ENCODE assay signal across 8 cellular contexts in genomic region chr13:46181799-46182490, GRCh38. TPM values are rescaled to one million over a fixed set of nuclear protein-coding genes. Genes with fewer than 3 reads are reported as not detected.
A peak's percentile ranks its signal among the peaks of the same experiment; 100 is the strongest.
DNase-seq lines count a peak whose midpoint lies in the region; ATAC-seq and TF ChIP-seq lines count a peak whose summit lies in the region.

LCP1 (minus strand) TSS chr13:46182177; CDS start chr13:46159662, 22,515 bp downstream.

- TSS peak; percentile 59 for BruUV-seq in Caco-2 (replicated peaks; lab: Mats Ljungman, UMichigan)

- POLR2A ChIA-PET in Caco-2 (lab: Charles Lee): interaction anchor here (0.6 kb wide), 1 partner anchor 30 kb away, joined by 5 read pairs; no protein-coding TSS in a partner anchor

- H3K27me3 ChIP-seq in Caco-2 (replicated peaks; ENCODE audit: control insufficient read depth, insufficient read depth, low read length) (no peaks in the 10 kb centered on the region), sigmoid colon (no peaks in the 10 kb centered on the region)

- H3K4me3 ChIP-seq in Caco-2 (ENCODE audit: low read depth, low read length) (peak within 1 kb of the TSS; percentile 41), sigmoid colon (peak within 1 kb of the TSS in 3 of 4 donors; percentile 5 to 30 (median 23))

- in situ Hi-C loops in KBM-7 (cut with MboI; ENCODE audit: low pct_unique_long_range_greater_than_20kb, low sequenced_read_pairs): no loop called here

- CTCF ChIA-PET in Caco-2 (lab: Charles Lee): no interaction called here

- DNase-seq in Caco-2 (peak in 1 of 2 experiments; percentile 30), KBM-7 (peak; percentile 95), sigmoid colon (no peak), HFFc6 (no peak), NCI-H226 (no peak)
- peak; percentile 70 for DNase-seq in activated CD4-positive, CD25-positive, alpha-beta regulatory T cell treated with anti-CD3 and anti-CD28 coated beads, Interleukin-2, amount 50 U/mL, for 16 hours (ENCODE audit: low read depth, low spot score)
- peak; percentile 68 for DNase-seq in effector CD8-positive, alpha-beta T cell (lab: John Stamatoyannopoulos, UW)

- H3K4me1 ChIP-seq in Caco-2: peaks cover 14% of the 10 kb centered on the region
- no peaks in the 10 kb centered on the region for H3K4me1 ChIP-seq in sigmoid colon

- H3K36me3 ChIP-seq in Caco-2 (ENCODE audit: control insufficient read depth, insufficient read depth, low read length) (no peaks in the 10 kb centered on the region), sigmoid colon (no peaks in the 10 kb centered on the region)

- TF ChIP-seq CTCF in Caco-2 (IDR thresholded peaks at IDR 0.05; ENCODE audit: insufficient read depth in 1 of 2, low read depth in 1 of 2, low read length in 1 of 2, severe bottlenecking in 1 of 2, unreplicated experiment in 1 of 2) (no peak), sigmoid colon (IDR thresholded peaks at IDR 0.05) (no peak), HFFc6 (IDR thresholded peaks at IDR 0.05) (no peak)

- no peaks in the 10 kb centered on the region for H3K9me3 ChIP-seq in Caco-2
- no peaks in the 10 kb centered on the region for H3K9me3 ChIP-seq in sigmoid colon

- no peaks in the 10 kb centered on the region for H3K36me3 Mint-ChIP-seq in Caco-2 (ENCODE audit: insufficient read depth, unreplicated experiment)
- no peaks in the 10 kb centered on the region for H3K36me3 Mint-ChIP-seq in HFFc6 (ENCODE audit: low read depth)

- H3K27ac Mint-ChIP-seq in Caco-2 (ENCODE audit: unreplicated experiment) (peak within 1 kb of the TSS; percentile 27), HFFc6 (no peak within 1 kb of the TSS)

- peak within 1 kb of the TSS; percentile 39 for H3K4me3 Mint-ChIP-seq in Caco-2 (ENCODE audit: unreplicated experiment)
- no peak within 1 kb of the TSS for H3K4me3 Mint-ChIP-seq in HFFc6

- H3K9me3 Mint-ChIP-seq in Caco-2 (ENCODE audit: unreplicated experiment): no peaks in the 10 kb centered on the region
- H3K9me3 Mint-ChIP-seq in HFFc6: no peaks in the 10 kb centered on the region

- peak; percentile 32 to 39 for TF ChIP-seq POLR2A in sigmoid colon (IDR thresholded peaks at IDR 0.05)

- peak; percentile 60 for ATAC-seq in GM21423 (IDR thresholded peaks at IDR 0.05; ENCODE audit: unreplicated experiment)

- H3K27ac ChIP-seq in sigmoid colon: peak within 1 kb of the TSS in 1 of 4 donors; percentile 32

- intact Hi-C loops in Caco-2 (cut with micrococcal nuclease; ENCODE audit: unreplicated experiment) (no loop called here), sigmoid colon (cut with DNase I) (no loop called here)

- H3K4me1 Mint-ChIP-seq in Caco-2 (ENCODE audit: low read depth, unreplicated experiment): peaks cover 19% of the 10 kb centered on the region
- H3K4me1 Mint-ChIP-seq in HFFc6 (ENCODE audit: low read depth): no peaks in the 10 kb centered on the region

- no peaks in the 10 kb centered on the region for H3K27me3 Mint-ChIP-seq in Caco-2 (ENCODE audit: insufficient read depth, unreplicated experiment)
- peaks cover 2% of the 10 kb centered on the region; the same call in 1 of the 2 replicates for H3K27me3 Mint-ChIP-seq in HFFc6 (ENCODE audit: insufficient read depth)

- 40 to 80% methylated on average over 8 of the region's 8 CpGs for WGBS in sigmoid colon, 2 donors

- TF ChIP-seq EP300 in sigmoid colon (IDR thresholded peaks at IDR 0.05): no peak

RNA-seq across cellular contexts. Expression of gene LCP1, which starts in this region (rescaled TPM):
- total RNA-seq in Caco-2 (2022): 32.1 and 37.8 TPM in 2 replicates
- 10 to 100 TPM in 3 of 4 donors, 1 to 10 TPM in 1; 10.0 to 42.6 (median 29.8) TPM for total RNA-seq in sigmoid colon
- 100 to 1,000 TPM in 1 of 3 donors, 10 to 100 TPM in 2; 13.4 to 112 (median 15.6) TPM for polyA plus RNA-seq in sigmoid colon
- under 1 TPM in 1 of 6 experiments, not detected in 5; 0.05 TPM for total RNA-seq in HFFc6 (2021; fragmentation: NEBNext Ultra II Directional; extraction: Animal tissue kit (Norgen Biotek cat#: 25700))

Comparison
In these comparisons a context has a peak if more than half of its experiments do, and no peak if none do; other contexts are left out.
1. RNA of gene LCP1 (total RNA-seq): 10.0 to 42.6 TPM in sigmoid colon and 32.1 to 37.8 TPM in Caco-2; 0.05 TPM in HFFc6; every median in the first group is over 10 times any median in the second.
2. DNase-seq: peak in KBM-7 (single experiment), activated CD4-positive, CD25-positive, alpha-beta regulatory T cell treated with anti-CD3 and anti-CD28 coated beads, Interleukin-2, amount 50 U/mL, for 16 hours (single experiment) and effector CD8-positive, alpha-beta T cell (single experiment); none in sigmoid colon (single experiment), HFFc6 (single experiment) and NCI-H226 (single experiment).